ENCODE assay signal across 3 cellular contexts in genomic region chr1:205304046-205304694, GRCh38.
TF ChIP-seq lines count a peak whose summit lies in the region.

No MANE protein-coding gene starts in this region.

TF ChIP-seq in A549, 52 proteins besides CTCF, POLR2A, EP300 and RAD21:
- TF ChIP-seq ZNF302 (CRISPR knock-in tag; IDR thresholded peaks at IDR 0.05) (no peak), NFE2L2 (conservative IDR thresholded peaks at IDR 0.05; ENCODE audit: low read length) (no peak), RARB (CRISPR knock-in tag; IDR thresholded peaks at IDR 0.05) (peak; percentile 35; the same call in 1 of the 2 replicates), KDM1A (IDR thresholded peaks at IDR 0.05; ENCODE audit: low read depth) (no peak), RCOR1 (IDR thresholded peaks at IDR 0.05; ENCODE audit: low read depth, low read length) (no peak), REST (IDR thresholded peaks at IDR 0.05) (no peak)
- TF ChIP-seq, protein P1, sequence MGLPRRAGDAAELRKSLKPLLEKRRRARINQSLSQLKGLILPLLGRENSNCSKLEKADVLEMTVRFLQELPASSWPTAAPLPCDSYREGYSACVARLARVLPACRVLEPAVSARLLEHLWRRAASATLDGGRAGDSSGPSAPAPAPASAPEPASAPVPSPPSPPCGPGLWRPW (IDR thresholded peaks at IDR 0.05), result no peak
- TF ChIP-seq, protein P2, sequence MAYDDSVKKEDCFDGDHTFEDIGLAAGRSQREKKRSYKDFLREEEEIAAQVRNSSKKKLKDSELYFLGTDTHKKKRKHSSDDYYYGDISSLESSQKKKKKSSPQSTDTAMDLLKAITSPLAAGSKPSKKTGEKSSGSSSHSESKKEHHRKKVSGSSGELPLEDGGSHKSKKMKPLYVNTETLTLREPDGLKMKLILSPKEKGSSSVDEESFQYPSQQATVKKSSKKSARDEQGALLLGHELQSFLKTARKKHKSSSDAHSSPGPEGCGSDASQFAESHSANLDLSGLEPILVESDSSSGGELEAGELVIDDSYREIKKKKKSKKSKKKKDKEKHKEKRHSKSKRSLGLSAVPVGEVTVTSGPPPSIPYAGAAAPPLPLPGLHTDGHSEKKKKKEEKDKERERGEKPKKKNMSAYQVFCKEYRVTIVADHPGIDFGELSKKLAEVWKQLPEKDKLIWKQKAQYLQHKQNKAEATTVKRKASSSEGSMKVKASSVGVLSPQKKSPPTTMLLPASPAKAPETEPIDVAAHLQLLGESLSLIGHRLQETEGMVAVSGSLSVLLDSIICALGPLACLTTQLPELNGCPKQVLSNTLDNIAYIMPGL (CRISPR knock-in tag; IDR thresholded peaks at IDR 0.05; ENCODE audit: borderline replicate concordance), result no peak

TF ChIP-seq in GM23338, 12 proteins besides CTCF, POLR2A, EP300 and RAD21 (continues in another document):
- no peak for TF ChIP-seq JUNB (IDR thresholded peaks at IDR 0.05; ENCODE audit: unreplicated experiment)
- TF ChIP-seq STAT1 (IDR thresholded peaks at IDR 0.05; ENCODE audit: unreplicated experiment), result no peak
- TF ChIP-seq NANOG (IDR thresholded peaks at IDR 0.05; ENCODE audit: borderline replicate concordance), result no peak
- TF ChIP-seq, protein P3, sequence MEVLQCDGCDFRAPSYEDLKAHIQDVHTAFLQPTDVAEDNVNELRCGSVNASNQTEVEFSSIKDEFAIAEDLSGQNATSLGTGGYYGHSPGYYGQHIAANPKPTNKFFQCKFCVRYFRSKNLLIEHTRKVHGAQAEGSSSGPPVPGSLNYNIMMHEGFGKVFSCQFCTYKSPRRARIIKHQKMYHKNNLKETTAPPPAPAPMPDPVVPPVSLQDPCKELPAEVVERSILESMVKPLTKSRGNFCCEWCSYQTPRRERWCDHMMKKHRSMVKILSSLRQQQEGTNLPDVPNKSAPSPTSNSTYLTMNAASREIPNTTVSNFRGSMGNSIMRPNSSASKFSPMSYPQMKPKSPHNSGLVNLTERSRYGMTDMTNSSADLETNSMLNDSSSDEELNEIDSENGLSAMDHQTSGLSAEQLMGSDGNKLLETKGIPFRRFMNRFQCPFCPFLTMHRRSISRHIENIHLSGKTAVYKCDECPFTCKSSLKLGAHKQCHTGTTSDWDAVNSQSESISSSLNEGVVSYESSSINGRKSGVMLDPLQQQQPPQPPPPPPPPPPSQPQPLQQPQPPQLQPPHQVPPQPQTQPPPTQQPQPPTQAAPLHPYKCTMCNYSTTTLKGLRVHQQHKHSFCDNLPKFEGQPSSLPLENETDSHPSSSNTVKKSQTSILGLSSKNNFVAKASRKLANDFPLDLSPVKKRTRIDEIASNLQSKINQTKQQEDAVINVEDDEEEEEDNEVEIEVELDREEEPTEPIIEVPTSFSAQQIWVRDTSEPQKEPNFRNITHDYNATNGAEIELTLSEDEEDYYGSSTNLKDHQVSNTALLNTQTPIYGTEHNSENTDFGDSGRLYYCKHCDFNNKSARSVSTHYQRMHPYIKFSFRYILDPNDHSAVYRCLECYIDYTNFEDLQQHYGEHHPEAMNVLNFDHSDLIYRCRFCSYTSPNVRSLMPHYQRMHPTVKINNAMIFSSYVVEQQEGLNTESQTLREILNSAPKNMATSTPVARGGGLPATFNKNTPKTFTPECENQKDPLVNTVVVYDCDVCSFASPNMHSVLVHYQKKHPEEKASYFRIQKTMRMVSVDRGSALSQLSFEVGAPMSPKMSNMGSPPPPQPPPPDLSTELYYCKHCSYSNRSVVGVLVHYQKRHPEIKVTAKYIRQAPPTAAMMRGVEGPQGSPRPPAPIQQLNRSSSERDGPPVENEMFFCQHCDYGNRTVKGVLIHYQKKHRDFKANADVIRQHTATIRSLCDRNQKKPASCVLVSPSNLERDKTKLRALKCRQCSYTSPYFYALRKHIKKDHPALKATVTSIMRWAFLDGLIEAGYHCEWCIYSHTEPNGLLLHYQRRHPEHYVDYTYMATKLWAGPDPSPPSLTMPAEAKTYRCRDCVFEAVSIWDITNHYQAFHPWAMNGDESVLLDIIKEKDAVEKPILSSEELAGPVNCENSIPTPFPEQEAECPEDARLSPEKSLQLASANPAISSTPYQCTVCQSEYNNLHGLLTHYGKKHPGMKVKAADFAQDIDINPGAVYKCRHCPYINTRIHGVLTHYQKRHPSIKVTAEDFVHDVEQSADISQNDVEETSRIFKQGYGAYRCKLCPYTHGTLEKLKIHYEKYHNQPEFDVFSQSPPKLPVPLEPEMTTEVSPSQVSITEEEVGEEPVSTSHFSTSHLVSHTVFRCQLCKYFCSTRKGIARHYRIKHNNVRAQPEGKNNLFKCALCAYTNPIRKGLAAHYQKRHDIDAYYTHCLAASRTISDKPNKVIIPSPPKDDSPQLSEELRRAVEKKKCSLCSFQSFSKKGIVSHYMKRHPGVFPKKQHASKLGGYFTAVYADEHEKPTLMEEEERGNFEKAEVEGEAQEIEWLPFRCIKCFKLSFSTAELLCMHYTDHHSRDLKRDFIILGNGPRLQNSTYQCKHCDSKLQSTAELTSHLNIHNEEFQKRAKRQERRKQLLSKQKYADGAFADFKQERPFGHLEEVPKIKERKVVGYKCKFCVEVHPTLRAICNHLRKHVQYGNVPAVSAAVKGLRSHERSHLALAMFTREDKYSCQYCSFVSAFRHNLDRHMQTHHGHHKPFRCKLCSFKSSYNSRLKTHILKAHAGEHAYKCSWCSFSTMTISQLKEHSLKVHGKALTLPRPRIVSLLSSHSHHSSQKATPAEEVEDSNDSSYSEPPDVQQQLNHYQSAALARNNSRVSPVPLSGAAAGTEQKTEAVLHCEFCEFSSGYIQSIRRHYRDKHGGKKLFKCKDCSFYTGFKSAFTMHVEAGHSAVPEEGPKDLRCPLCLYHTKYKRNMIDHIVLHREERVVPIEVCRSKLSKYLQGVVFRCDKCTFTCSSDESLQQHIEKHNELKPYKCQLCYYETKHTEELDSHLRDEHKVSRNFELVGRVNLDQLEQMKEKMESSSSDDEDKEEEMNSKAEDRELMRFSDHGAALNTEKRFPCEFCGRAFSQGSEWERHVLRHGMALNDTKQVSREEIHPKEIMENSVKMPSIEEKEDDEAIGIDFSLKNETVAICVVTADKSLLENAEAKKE (CRISPR knock-in tag; IDR thresholded peaks at IDR 0.05), result no peak
- no peak for TF ChIP-seq ZNF114 (CRISPR knock-in tag; IDR thresholded peaks at IDR 0.05)
- no peak for TF ChIP-seq CREB1 (CRISPR knock-in tag; IDR thresholded peaks at IDR 0.05; ENCODE audit: low read depth)
- TF ChIP-seq ZNF331 (CRISPR knock-in tag; IDR thresholded peaks at IDR 0.05; ENCODE audit: low read depth), result no peak
- no peak for TF ChIP-seq REST (IDR thresholded peaks at IDR 0.05; ENCODE audit: unreplicated experiment)
- TF ChIP-seq EZH2 (IDR thresholded peaks at IDR 0.05; ENCODE audit: low read depth, unreplicated experiment), result no peak

TF ChIP-seq in SK-N-SH, 30 proteins besides CTCF, POLR2A, EP300 and RAD21:
- TF ChIP-seq, protein P4, sequence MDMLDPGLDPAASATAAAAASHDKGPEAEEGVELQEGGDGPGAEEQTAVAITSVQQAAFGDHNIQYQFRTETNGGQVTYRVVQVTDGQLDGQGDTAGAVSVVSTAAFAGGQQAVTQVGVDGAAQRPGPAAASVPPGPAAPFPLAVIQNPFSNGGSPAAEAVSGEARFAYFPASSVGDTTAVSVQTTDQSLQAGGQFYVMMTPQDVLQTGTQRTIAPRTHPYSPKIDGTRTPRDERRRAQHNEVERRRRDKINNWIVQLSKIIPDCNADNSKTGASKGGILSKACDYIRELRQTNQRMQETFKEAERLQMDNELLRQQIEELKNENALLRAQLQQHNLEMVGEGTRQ (IDR thresholded peaks at IDR 0.05; ENCODE audit: borderline replicate concordance, low read depth, low read length), result no peak
- no peak for TF ChIP-seq REST (IDR thresholded peaks at IDR 0.05; ENCODE audit: low read depth, low read length)
- no peak for TF ChIP-seq USF1 (IDR thresholded peaks at IDR 0.05; ENCODE audit: borderline replicate concordance, low read depth)
- TF ChIP-seq TEAD4 (IDR thresholded peaks at IDR 0.05; ENCODE audit: borderline replicate concordance, insufficient read depth), result no peak
- TF ChIP-seq, protein P5, sequence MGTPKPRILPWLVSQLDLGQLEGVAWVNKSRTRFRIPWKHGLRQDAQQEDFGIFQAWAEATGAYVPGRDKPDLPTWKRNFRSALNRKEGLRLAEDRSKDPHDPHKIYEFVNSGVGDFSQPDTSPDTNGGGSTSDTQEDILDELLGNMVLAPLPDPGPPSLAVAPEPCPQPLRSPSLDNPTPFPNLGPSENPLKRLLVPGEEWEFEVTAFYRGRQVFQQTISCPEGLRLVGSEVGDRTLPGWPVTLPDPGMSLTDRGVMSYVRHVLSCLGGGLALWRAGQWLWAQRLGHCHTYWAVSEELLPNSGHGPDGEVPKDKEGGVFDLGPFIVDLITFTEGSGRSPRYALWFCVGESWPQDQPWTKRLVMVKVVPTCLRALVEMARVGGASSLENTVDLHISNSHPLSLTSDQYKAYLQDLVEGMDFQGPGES (IDR thresholded peaks at IDR 0.05; ENCODE audit: low read depth, low read length), result no peak
- no peak for TF ChIP-seq FOSL2 (IDR thresholded peaks at IDR 0.05; ENCODE audit: borderline replicate concordance, low read depth)
- TF ChIP-seq NRF1 (IDR thresholded peaks at IDR 0.05; ENCODE audit: low read depth, low read length), result no peak
- TF ChIP-seq MXI1 (IDR thresholded peaks at IDR 0.05; ENCODE audit: low read depth, low read length), result no peak
- TF ChIP-seq NFIC (IDR thresholded peaks at IDR 0.05; ENCODE audit: borderline replicate concordance), result no peak
- TF ChIP-seq ELF1 (IDR thresholded peaks at IDR 0.05), result no peak
- TF ChIP-seq FOXJ3 (CRISPR knock-in tag; IDR thresholded peaks at IDR 0.05), result no peak
- no peak for TF ChIP-seq GABPA (IDR thresholded peaks at IDR 0.05; ENCODE audit: low read depth)
- no peak for TF ChIP-seq RFX5 (IDR thresholded peaks at IDR 0.05; ENCODE audit: low read length)
TF ChIP-seq in SK-N-SH: peak in this region for 0.
